In genomic region chr12:94553875-94554274, GRCh38 we compare ENCODE assay signal across 17 cellular contexts.
DNase-seq lines count a peak whose midpoint lies in the region; ATAC-seq and TF ChIP-seq lines count a peak whose summit lies in the region.
"Had no signal": no experiment of that assay in that cellular context is flagged by ENCODE, and none has a peak within 500 bp of the region (broad histone marks: within the 10 kb centered on the region; RNA-seq: fewer than 3 reads in every experiment).

No MANE protein-coding gene starts in this region.

- no peaks in the 10 kb centered on the region for H3K4me1 Mint-ChIP-seq in T-cell
- H3K4me1 Mint-ChIP-seq: CD4-positive, alpha-beta memory T cell had no signal

- H3K27me3 ChIP-seq in mammary epithelial cell (ENCODE audit: insufficient read depth, low read length): no peaks in the 10 kb centered on the region
- H3K27me3 ChIP-seq in breast epithelium: no peaks in the 10 kb centered on the region
- H3K27me3 ChIP-seq in dorsolateral prefrontal cortex: no peaks in the 10 kb centered on the region

- H4K20me1 ChIP-seq in mammary epithelial cell (ENCODE audit: insufficient read depth, low read length): no peaks in the 10 kb centered on the region

- H3K4me2 ChIP-seq in mammary epithelial cell (ENCODE audit: insufficient read depth, low read depth, low read length): no peak overlapping the region

- H3K27me3 Mint-ChIP-seq in T-cell: peaks cover 4 to 7% of the 10 kb centered on the region in 2 donors

- no peak for ATAC-seq in T-cell (replicated peaks in 1 of 4)

- no peaks in the 10 kb centered on the region for H3K36me3 ChIP-seq in mammary epithelial cell (ENCODE audit: insufficient read depth, low read length)
- no peaks in the 10 kb centered on the region for H3K36me3 ChIP-seq in breast epithelium

- H3K4me3 ChIP-seq in mammary epithelial cell (replicated peaks in 1 of 3; ENCODE audit: insufficient read depth in 1 of 3, low read depth in 2 of 3, low read length in 3 of 3) (no peak overlapping the region), breast epithelium (no peak overlapping the region), dorsolateral prefrontal cortex (no peak overlapping the region)
- H3K4me3 ChIP-seq: A549, GM23248 had no signal

- POLR2A ChIA-PET in T-cell (lab: Charles Lee): interaction anchor here in 1 of 2 donors (0.7 kb wide), 1 partner anchor 528 kb away, joined by 13 read pairs; no protein-coding TSS in a partner anchor

- dilution Hi-C loops in mammary epithelial cell (cut with HindIII; ENCODE audit: low sequenced_read_pairs): loop anchor here (5.0 to 25.0 kb wide), 2 partner anchors 63 to 208 kb away; no protein-coding TSS in a partner anchor

- WGBS in mammary epithelial cell (ENCODE audit: low coverage, missing lambda C conversion rate): 96% methylated on average over 10 of the region's 15 CpGs

- no peak for TF ChIP-seq POLR2A in breast epithelium (IDR thresholded peaks at IDR 0.05)

- intact Hi-C loops in mammary epithelial cell (cut with micrococcal nuclease) (loop anchor here (1.0 to 2.0 kb wide), 2 partner anchors 67 to 91 kb away; no protein-coding TSS in a partner anchor), breast epithelium (cut with DNase I; ENCODE audit: low total_unique reads) (no loop called here), dorsolateral prefrontal cortex (cut with DNase I) (loop anchor here in 1 of 2 donors (5.0 kb wide), 1 partner anchor 63 kb away; no protein-coding TSS in a partner anchor)

- no peak overlapping the region for H2AFZ ChIP-seq in mammary epithelial cell (ENCODE audit: low read depth, low read length)
- H2AFZ ChIP-seq: GM23248 had no signal

- no TSS peak for BruUV-seq in mammary epithelial cell (replicated peaks; lab: Mats Ljungman, UMichigan)

- no peak overlapping the region for H3K9ac ChIP-seq in mammary epithelial cell (ENCODE audit: insufficient read depth, low read length)
- H3K9ac ChIP-seq: GM23248 had no signal

- CTCF ChIA-PET in mammary epithelial cell (lab: Charles Lee; ENCODE audit: low non-redundant PET) (no interaction called here), T-cell (lab: Charles Lee) (no interaction called here)

- no peaks in the 10 kb centered on the region for H3K36me3 Mint-ChIP-seq in T-cell
- H3K36me3 Mint-ChIP-seq: CD14-positive monocyte had no signal

- H3K4me3 Mint-ChIP-seq in T-cell: no peak overlapping the region
- H3K4me3 Mint-ChIP-seq: CD14-positive monocyte; CD4-positive, alpha-beta memory T cell had no signal

- peak overlapping the region; percentile 97 for H3K27ac ChIP-seq in mammary epithelial cell (ENCODE audit: insufficient read depth, low read depth, low read length)
- no peak overlapping the region for H3K27ac ChIP-seq in breast epithelium
- H3K27ac ChIP-seq in dorsolateral prefrontal cortex: peak overlapping the region in 57 of 59 donors; percentile 7 to 93 (median 75)
- H3K27ac ChIP-seq in temporal lobe (ENCODE audit: low read depth, low read length): peak overlapping the region; percentile 46
- H3K27ac ChIP-seq: 22Rv1 had no signal

- H3K9me3 Mint-ChIP-seq in T-cell: peaks cover 0 to 3% (median under 1%) of the 10 kb centered on the region in 3 donors

- H3K4me1 ChIP-seq in mammary epithelial cell (ENCODE audit: insufficient read depth, low read length): peaks cover 24% of the 10 kb centered on the region
- no peaks in the 10 kb centered on the region for H3K4me1 ChIP-seq in breast epithelium

- in situ Hi-C loops in mammary epithelial cell (cut with MboI; ENCODE audit: low sequenced_read_pairs in 2 of 2): loop anchor here in 1 of 2 donors (10.0 kb wide), 1 partner anchor 201 kb away; no protein-coding TSS in a partner anchor

- no peak overlapping the region for H3K27ac Mint-ChIP-seq in T-cell
- H3K27ac Mint-ChIP-seq: CD14-positive monocyte; CD4-positive, alpha-beta memory T cell had no signal

- no peaks in the 10 kb centered on the region for H3K9me3 ChIP-seq in mammary epithelial cell (replicated peaks; ENCODE audit: insufficient read depth, low read length)
- H3K9me3 ChIP-seq in breast epithelium: no peaks in the 10 kb centered on the region

- no peaks in the 10 kb centered on the region for H3K79me2 ChIP-seq in mammary epithelial cell (ENCODE audit: insufficient read depth, low read length)

- DNase-seq in mammary epithelial cell (no peak), breast epithelium (ENCODE audit: low spot score in 2 of 2) (no peak), dorsolateral prefrontal cortex (no peak), mesenteric fat pad (ENCODE audit: low spot score) (peak; percentile 81), kidney glomerular epithelial cell (lab: John Stamatoyannopoulos, UW) (no peak), HK-2 (ENCODE audit: unreplicated experiment) (no peak), T-cell (no peak)
- DNase-seq: AML-193; CD4-positive, alpha-beta memory T cell; DMS153; DMS79; GDM1 had no signal

- TF ChIP-seq CTCF in mammary epithelial cell (conservative IDR thresholded peaks at IDR 0.05 in 1 of 2, IDR thresholded peaks at IDR 0.05 in 1 of 2; ENCODE audit: extremely low read depth in 1 of 2, insufficient read depth in 1 of 2, low read depth in 1 of 2, low read length in 2 of 2) (no peak), breast epithelium (IDR thresholded peaks at IDR 0.05) (no peak), dorsolateral prefrontal cortex (IDR thresholded peaks at IDR 0.05 in 54 of 56, conservative IDR thresholded peaks at IDR 0.05 in 2 of 56; ENCODE audit: low read depth in 1 of 56, partially characterized antibody in 56 of 56) (no peak)

Comparison
In these comparisons a context has a peak if more than half of its experiments do, and no peak if none do; other contexts are left out.
1. H3K27ac ChIP-seq: peak in mammary epithelial cell (single experiment), dorsolateral prefrontal cortex (57 of 59) and temporal lobe (single experiment); none in breast epithelium (0 of 2).